Comparison of ENCODE assay signal across 18 cellular contexts in genomic region chr7:31910191-31910590, GRCh38.
DNase-seq lines count a peak whose midpoint lies in the region; ATAC-seq and TF ChIP-seq lines count a peak whose summit lies in the region.
"Had no signal": no experiment of that assay in that cellular context is flagged by ENCODE, and none has a peak within 500 bp of the region (broad histone marks: within the 10 kb centered on the region; RNA-seq: fewer than 3 reads in every experiment).

No MANE protein-coding gene starts in this region.

- no peak overlapping the region for H3K4me3 ChIP-seq in AG10803 (ENCODE audit: low read length)
- no peak overlapping the region for H3K4me3 ChIP-seq in heart right ventricle
- H3K4me3 ChIP-seq in upper lobe of right lung = no peak overlapping the region

- ATAC-seq in heart right ventricle (peak in 7 of 8 donors; percentile 34 to 79 (median 60)), upper lobe of right lung (peak; percentile 12)
- ATAC-seq: HCT116 had no signal

- H3K4me1 ChIP-seq in heart right ventricle (peaks cover 4 to 74% (median 31%) of the 10 kb centered on the region in 9 donors), upper lobe of right lung (no peaks in the 10 kb centered on the region)
- H3K4me1 ChIP-seq: BE2C had no signal

- H3K27me3 ChIP-seq in heart right ventricle (no peaks in the 10 kb centered on the region), upper lobe of right lung (no peaks in the 10 kb centered on the region)
- H3K27me3 ChIP-seq: BE2C had no signal

- DNase-seq in AG10803 (ENCODE audit: low read depth) (peak; percentile 14), DMS 273 treated with DMSO at 0.1 percent for 48 hours (lab: John Stamatoyannopoulos, UW) (peak; percentile 30), heart right ventricle (no peak), upper lobe of right lung (no peak), SHP77 treated with DMSO at 0.1 percent for 48 hours (lab: John Stamatoyannopoulos, UW) (no peak), DMS153 (lab: John Stamatoyannopoulos, UW) (no peak)
- DNase-seq: BE2C; C1 segment of cervical spinal cord; CD4-positive, CD25-positive, alpha-beta regulatory T cell; CD8-positive, alpha-beta memory T cell; COR-L47; DMS79 treated with DMSO at 0.1 percent for 48 hours; GF-D8; GOT3; H7; HFFc6 had no signal

- H3K36me3 ChIP-seq in heart right ventricle = no peaks in the 10 kb centered on the region
- H3K36me3 ChIP-seq in upper lobe of right lung = no peaks in the 10 kb centered on the region
- H3K36me3 ChIP-seq: BE2C had no signal

- H3K27ac ChIP-seq in heart right ventricle = peak overlapping the region in 6 of 10 donors; percentile 20 to 56 (median 38)
- no peak overlapping the region for H3K27ac ChIP-seq in upper lobe of right lung
- H3K27ac ChIP-seq: HL-60 had no signal

- TF ChIP-seq CTCF in AG10803 (conservative IDR thresholded peaks at IDR 0.05; ENCODE audit: low read length) (no peak), heart right ventricle (IDR thresholded peaks at IDR 0.05) (no peak), upper lobe of right lung (IDR thresholded peaks at IDR 0.05) (no peak)

- H3K9me3 ChIP-seq in heart right ventricle = no peaks in the 10 kb centered on the region
- no peaks in the 10 kb centered on the region for H3K9me3 ChIP-seq in upper lobe of right lung
- H3K9me3 ChIP-seq: BE2C had no signal

- intact Hi-C loops in heart right ventricle (cut with DNase I) (loop anchor here in 1 of 10 donors (10.0 kb wide), 1 partner anchor 135 kb away; no protein-coding TSS in a partner anchor), upper lobe of right lung (cut with DNase I) (no loop called here)

- WGBS in heart right ventricle, 2 donors = 52 to 55% methylated on average over 1 of the region's 1 CpG

Comparison
In these comparisons a context has a peak if more than half of its experiments do, and no peak if none do; other contexts are left out.
1. DNase-seq: peak in AG10803 (single experiment) and DMS 273 treated with DMSO at 0.1 percent for 48 hours (single experiment); none in heart right ventricle (0 of 2), upper lobe of right lung (single experiment), SHP77 treated with DMSO at 0.1 percent for 48 hours (single experiment) and DMS153 (single experiment).